1 cellular context compared by ENCODE assay signal in genomic region chr11:8717876-8718753, GRCh38.
TF ChIP-seq lines count a peak whose summit lies in the region.

No MANE protein-coding gene starts in this region.

TF ChIP-seq in PFSK-1, 5 proteins besides CTCF, POLR2A, EP300 and RAD21 (continued from another document):
- TF ChIP-seq, protein P1, sequence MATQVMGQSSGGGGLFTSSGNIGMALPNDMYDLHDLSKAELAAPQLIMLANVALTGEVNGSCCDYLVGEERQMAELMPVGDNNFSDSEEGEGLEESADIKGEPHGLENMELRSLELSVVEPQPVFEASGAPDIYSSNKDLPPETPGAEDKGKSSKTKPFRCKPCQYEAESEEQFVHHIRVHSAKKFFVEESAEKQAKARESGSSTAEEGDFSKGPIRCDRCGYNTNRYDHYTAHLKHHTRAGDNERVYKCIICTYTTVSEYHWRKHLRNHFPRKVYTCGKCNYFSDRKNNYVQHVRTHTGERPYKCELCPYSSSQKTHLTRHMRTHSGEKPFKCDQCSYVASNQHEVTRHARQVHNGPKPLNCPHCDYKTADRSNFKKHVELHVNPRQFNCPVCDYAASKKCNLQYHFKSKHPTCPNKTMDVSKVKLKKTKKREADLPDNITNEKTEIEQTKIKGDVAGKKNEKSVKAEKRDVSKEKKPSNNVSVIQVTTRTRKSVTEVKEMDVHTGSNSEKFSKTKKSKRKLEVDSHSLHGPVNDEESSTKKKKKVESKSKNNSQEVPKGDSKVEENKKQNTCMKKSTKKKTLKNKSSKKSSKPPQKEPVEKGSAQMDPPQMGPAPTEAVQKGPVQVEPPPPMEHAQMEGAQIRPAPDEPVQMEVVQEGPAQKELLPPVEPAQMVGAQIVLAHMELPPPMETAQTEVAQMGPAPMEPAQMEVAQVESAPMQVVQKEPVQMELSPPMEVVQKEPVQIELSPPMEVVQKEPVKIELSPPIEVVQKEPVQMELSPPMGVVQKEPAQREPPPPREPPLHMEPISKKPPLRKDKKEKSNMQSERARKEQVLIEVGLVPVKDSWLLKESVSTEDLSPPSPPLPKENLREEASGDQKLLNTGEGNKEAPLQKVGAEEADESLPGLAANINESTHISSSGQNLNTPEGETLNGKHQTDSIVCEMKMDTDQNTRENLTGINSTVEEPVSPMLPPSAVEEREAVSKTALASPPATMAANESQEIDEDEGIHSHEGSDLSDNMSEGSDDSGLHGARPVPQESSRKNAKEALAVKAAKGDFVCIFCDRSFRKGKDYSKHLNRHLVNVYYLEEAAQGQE (IDR thresholded peaks at IDR 0.05; ENCODE audit: insufficient read depth in 1 of 2, low read depth in 2 of 2, low read length in 2 of 2) = no peak
